ENCODE assay signal across 8 cellular contexts in genomic region chr12:99985129-99985570, GRCh38. TPM values are rescaled to one million over a fixed set of nuclear protein-coding genes. Genes with fewer than 3 reads are reported as not detected.
DNase-seq lines count a peak whose midpoint lies in the region; ATAC-seq and TF ChIP-seq lines count a peak whose summit lies in the region.

No MANE protein-coding gene starts in this region.

- H3K18ac ChIP-seq in trophoblast cell (ENCODE audit: low read length), result no peak overlapping the region

- H3K27ac ChIP-seq in fibroblast of lung (ENCODE audit: insufficient read depth, low read length) (no peak overlapping the region), trophoblast cell (ENCODE audit: low read depth, low read length) (no peak overlapping the region)

- TF ChIP-seq CTCF in fibroblast of lung (conservative IDR thresholded peaks at IDR 0.05 in 1 of 2, IDR thresholded peaks at IDR 0.05 in 1 of 2; ENCODE audit: low read depth in 1 of 2, low read length in 2 of 2), result no peak

- peak overlapping the region; percentile 80 for H2AFZ ChIP-seq in fibroblast of lung (ENCODE audit: low read length)
- H2AFZ ChIP-seq in trophoblast cell (ENCODE audit: insufficient read depth, low read length, poor library complexity), result peak overlapping the region; percentile 93

- WGBS in trophoblast cell (ENCODE audit: extremely low coverage, insufficient coverage, insufficient read length), result no CpG with 5 or more reads among the region's 10 CpGs

- no peaks in the 10 kb centered on the region for H3K79me2 ChIP-seq in fibroblast of lung (ENCODE audit: control insufficient read depth, insufficient read depth, low read length)
- no peaks in the 10 kb centered on the region for H3K79me2 ChIP-seq in trophoblast cell (ENCODE audit: control insufficient read depth, insufficient read depth, low read length, poor library complexity)

- H2BK12ac ChIP-seq in trophoblast cell (ENCODE audit: low read length), result no peak overlapping the region

- POLR2A ChIA-PET in HEK293T (lab: Yijun Ruan, JAX), result no interaction called here

- no peak overlapping the region for H4K12ac ChIP-seq in trophoblast cell (ENCODE audit: low read depth, low read length)

- CTCF ChIA-PET in HEK293T (lab: Yijun Ruan, JAX), result no interaction called here

- H3K9ac ChIP-seq in fibroblast of lung (ENCODE audit: insufficient read depth, low read length) (peak overlapping the region; percentile 26), trophoblast cell (ENCODE audit: low read length) (no peak overlapping the region)

- no peak overlapping the region for H2AK5ac ChIP-seq in trophoblast cell (ENCODE audit: low read length)

- no peaks in the 10 kb centered on the region for H4K20me1 ChIP-seq in fibroblast of lung (ENCODE audit: control insufficient read depth, extremely low read depth, insufficient read depth, low read length)

- peak; percentile 51 for DNase-seq in DMS79 treated with DMSO at 0.1 percent for 48 hours (lab: John Stamatoyannopoulos, UW)
- no peak for DNase-seq in HEK293T (ENCODE audit: extremely low spot score)
- DNase-seq in RPMI7951 (ENCODE audit: low read depth), result peak; percentile 2
- DNase-seq in fibroblast of lung (ENCODE audit: low read depth in 2 of 2), result peak; percentile 9 to 14
- no peak for DNase-seq in trophoblast cell
- no peak for DNase-seq in NCI-H2081 (lab: John Stamatoyannopoulos, UW)
- DNase-seq in hepatic stellate cell (ENCODE audit: low spot score), result no peak

- H4K8ac ChIP-seq in trophoblast cell (ENCODE audit: low read depth, low read length), result peak overlapping the region; percentile 29

- no peak overlapping the region for H2BK5ac ChIP-seq in trophoblast cell (ENCODE audit: low read depth, low read length, poor library complexity)

- H3K23ac ChIP-seq in trophoblast cell (ENCODE audit: low read length), result no peak overlapping the region

- H3K4ac ChIP-seq in trophoblast cell (ENCODE audit: low read depth, low read length), result no peak overlapping the region

- H3K4me2 ChIP-seq in fibroblast of lung (ENCODE audit: extremely low read depth, insufficient read depth, low read length) (peak overlapping the region; percentile 90), trophoblast cell (ENCODE audit: low read length) (peak overlapping the region; percentile 89)

- no peaks in the 10 kb centered on the region for H3K9me3 ChIP-seq in fibroblast of lung (ENCODE audit: control insufficient read depth, insufficient read depth, low read depth, low read length)
- peaks cover 2% of the 10 kb centered on the region for H3K9me3 ChIP-seq in trophoblast cell (ENCODE audit: insufficient read depth, low read depth, low read length)

- H3K4me3 ChIP-seq in fibroblast of lung (replicated peaks in 1 of 4; ENCODE audit: control extremely low read depth in 1 of 4, insufficient read depth in 1 of 4, low read depth in 3 of 4, low read length in 4 of 4) (peak overlapping the region; percentile 59 to 75 (median 68)), trophoblast cell (ENCODE audit: low read depth, low read length) (peak overlapping the region; percentile 76)

- no peaks in the 10 kb centered on the region for H3K27me3 ChIP-seq in fibroblast of lung (ENCODE audit: control insufficient read depth, insufficient read depth, low read length)
- H3K27me3 ChIP-seq in trophoblast cell (ENCODE audit: insufficient read depth, low read length), result no peaks in the 10 kb centered on the region

- no peak for ATAC-seq in HG03520 (IDR thresholded peaks at IDR 0.05; ENCODE audit: unreplicated experiment)

- H3K14ac ChIP-seq in trophoblast cell (ENCODE audit: low read length), result no peak overlapping the region

- H3K36me3 ChIP-seq in fibroblast of lung (ENCODE audit: control insufficient read depth, insufficient read depth, low read length) (no peaks in the 10 kb centered on the region), trophoblast cell (ENCODE audit: control insufficient read depth in 1 of 2, insufficient read depth in 2 of 2, low read length in 2 of 2) (no peaks in the 10 kb centered on the region)

- H4K91ac ChIP-seq in trophoblast cell (ENCODE audit: low read depth, low read length), result no peak overlapping the region

- H3K4me1 ChIP-seq in fibroblast of lung (ENCODE audit: control insufficient read depth, extremely low read depth, insufficient read depth, low read length) (no peaks in the 10 kb centered on the region), trophoblast cell (ENCODE audit: control insufficient read depth in 1 of 2, insufficient read depth in 2 of 2, low read length in 2 of 2) (no peaks in the 10 kb centered on the region)

- no peak overlapping the region for H2BK120ac ChIP-seq in trophoblast cell (ENCODE audit: insufficient read depth, low read length, poor library complexity)

- no peaks in the 10 kb centered on the region for H3K79me1 ChIP-seq in trophoblast cell (ENCODE audit: low read length)

TF ChIP-seq in HEK293T, 16 proteins besides CTCF, POLR2A, EP300 and RAD21:
- 0 out of 2 replicates have a peak, but pooled peaks have one; percentile 71 for TF ChIP-seq L3MBTL2 (conservative IDR thresholded peaks at IDR 0.05)
- TF ChIP-seq FOXA1 (IDR thresholded peaks at IDR 0.05), result no peak

RNA-seq across cellular contexts. Expression of gene ANKS1B, which starts 0.4 kb away (rescaled TPM):
- total RNA-seq in RPMI7951 (2014; rRNA removed; shearing (Covaris generic)), result not detected in 2 replicates
- 0.51 and 0.83 TPM in 2 replicates for total RNA-seq in fibroblast of lung
- 0.11 and 0.15 TPM in 2 replicates for polyA plus RNA-seq in fibroblast of lung
- 0.28 TPM in 1 of 2 replicates, not detected in the other for polyA plus RNA-seq in fibroblast of lung (2012)
- polyA minus RNA-seq in fibroblast of lung (ENCODE audit: low replicate concordance), result not detected in 2 replicates
- polyA plus RNA-seq in trophoblast cell (2013), result 0.22 and 0.26 TPM in 2 replicates

Comparison
In these comparisons a context has a peak if more than half of its experiments do, and no peak if none do; other contexts are left out.
1. DNase-seq: peak in DMS79 treated with DMSO at 0.1 percent for 48 hours (single experiment), RPMI7951 (single experiment) and fibroblast of lung (2 of 2); none in HEK293T (single experiment), trophoblast cell (0 of 2), NCI-H2081 (0 of 2) and hepatic stellate cell (single experiment).